ENCODE assay signal across 1 cellular context in genomic region chr10:14010083-14010551, GRCh38.
TF ChIP-seq lines count a peak whose summit lies in the region.

No MANE protein-coding gene starts in this region.

TF ChIP-seq in GM12878, 131 proteins besides CTCF, POLR2A, EP300 and RAD21 (continued from another document):
- no peak for TF ChIP-seq CBX3 (IDR thresholded peaks at IDR 0.05; ENCODE audit: borderline replicate concordance, low read depth)
- TF ChIP-seq BMI1 (IDR thresholded peaks at IDR 0.05; ENCODE audit: borderline replicate concordance): peak; percentile 18; the same call in 1 of the 2 replicates
- TF ChIP-seq GATAD2B (conservative IDR thresholded peaks at IDR 0.05; ENCODE audit: low read depth): peak; percentile 27
- TF ChIP-seq MEF2B (IDR thresholded peaks at IDR 0.05; ENCODE audit: partially characterized antibody, poor library complexity, severe bottlenecking): peak; percentile 97
- no peak for TF ChIP-seq E4F1 (IDR thresholded peaks at IDR 0.05; ENCODE audit: borderline replicate concordance, partially characterized antibody)
